In the genomic region with DNA sequence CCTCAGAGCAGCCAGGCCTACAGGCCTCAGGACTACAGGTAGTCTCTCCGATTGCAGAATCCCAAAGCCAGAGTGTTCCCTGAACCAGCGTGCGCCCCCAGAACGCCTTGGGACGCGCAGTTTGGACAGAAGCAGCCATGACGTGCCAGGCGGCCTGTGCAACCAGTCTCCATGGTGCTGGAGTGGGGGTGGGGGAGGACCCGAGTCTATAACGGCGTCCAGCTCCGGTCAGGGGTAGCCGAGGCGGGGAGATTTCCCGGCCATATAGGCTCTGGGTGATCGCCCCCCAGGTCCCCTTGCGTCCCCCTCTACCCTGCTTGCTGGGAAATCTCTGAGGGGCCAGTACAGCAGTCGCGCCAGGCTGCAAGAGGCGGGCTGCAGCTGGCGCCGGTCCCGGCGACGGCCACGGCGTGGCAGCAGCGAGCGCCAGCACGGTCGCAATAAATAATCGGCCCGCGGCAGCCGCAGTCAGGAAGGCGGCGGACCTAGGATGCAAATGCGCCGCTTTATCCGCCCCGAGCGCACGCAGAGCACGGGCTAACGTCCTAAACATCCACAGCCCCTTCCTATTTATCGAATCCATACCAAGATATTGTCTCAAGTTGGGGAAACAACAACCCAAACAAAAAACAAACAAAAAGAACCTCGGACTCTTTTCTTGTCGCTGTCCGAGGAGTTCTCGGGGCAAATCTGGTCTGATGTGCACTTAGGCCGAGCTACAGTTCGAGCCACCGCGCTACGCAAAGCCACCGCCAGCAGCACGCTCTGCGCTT, we compare ENCODE assay signal across 8 cellular contexts. TPM values are rescaled to one million over a fixed set of nuclear protein-coding genes. Genes with fewer than 3 reads are reported as not detected.
A peak's percentile ranks its signal among the peaks of the same experiment; 100 is the strongest.
DNase-seq lines count a peak whose midpoint lies in the region; ATAC-seq and TF ChIP-seq lines count a peak whose summit lies in the region.

No MANE protein-coding gene starts in this region.

- H3K9me3 Mint-ChIP-seq in activated naive CD4-positive, alpha-beta T cell treated with anti-CD3 and anti-CD28 coated beads, Interleukin-2, amount 50 U/mL, for 24 hours, result no peaks in the 10 kb centered on the region
- no peaks in the 10 kb centered on the region for H3K9me3 Mint-ChIP-seq in progenitor cell of endocrine pancreas (ENCODE audit: low read depth)

- H3K4me1 ChIP-seq in HUES48 (ENCODE audit: control insufficient read depth, insufficient read depth, low read length), result peaks cover 8% of the 10 kb centered on the region; the same call in 1 of the 2 replicates
- H3K4me1 ChIP-seq in cardiac muscle cell (ENCODE audit: low read depth), result no peaks in the 10 kb centered on the region

- H3K36me3 ChIP-seq in HUES48 (ENCODE audit: control insufficient read depth, insufficient read depth, low read length) (no peaks in the 10 kb centered on the region), cardiac muscle cell (no peaks in the 10 kb centered on the region)

- peaks cover 50% of the 10 kb centered on the region for H3K4me1 Mint-ChIP-seq in activated naive CD4-positive, alpha-beta T cell treated with anti-CD3 and anti-CD28 coated beads, Interleukin-2, amount 50 U/mL, for 24 hours
- peaks cover 17% of the 10 kb centered on the region for H3K4me1 Mint-ChIP-seq in progenitor cell of endocrine pancreas (ENCODE audit: low read depth)

- H3K9me3 ChIP-seq in HUES48 (ENCODE audit: control insufficient read depth, insufficient read depth, low read length) (no peaks in the 10 kb centered on the region), cardiac muscle cell (ENCODE audit: low read depth) (no peaks in the 10 kb centered on the region)

- H3K4me3 Mint-ChIP-seq in activated naive CD4-positive, alpha-beta T cell treated with anti-CD3 and anti-CD28 coated beads, Interleukin-2, amount 50 U/mL, for 24 hours, result peak overlapping the region; percentile 80
- peak overlapping the region; percentile 66 for H3K4me3 Mint-ChIP-seq in progenitor cell of endocrine pancreas (ENCODE audit: low read depth)

- H3K9ac ChIP-seq in HUES48 (ENCODE audit: low read depth, low read length), result no peak overlapping the region

- peak; percentile 78 for DNase-seq in DMS153 (lab: John Stamatoyannopoulos, UW)
- peak; percentile 83 for DNase-seq in RWPE1 (ENCODE audit: low spot score)
- DNase-seq in cardiac muscle cell (ENCODE audit: low read depth in 1 of 2, low spot score in 1 of 2), result peak; percentile 69 to 79
- DNase-seq in progenitor cell of endocrine pancreas (ENCODE audit: low spot score, unreplicated experiment), result peak; percentile 63
- no peak for DNase-seq in SHP77 treated with DMSO at 0.1 percent for 48 hours (lab: John Stamatoyannopoulos, UW)

- peak; percentile 77 for ATAC-seq in GM21367 (IDR thresholded peaks at IDR 0.05; ENCODE audit: unreplicated experiment)

- H3K27me3 ChIP-seq in HUES48 (ENCODE audit: control insufficient read depth, insufficient read depth, low read length) (peaks cover 100% of the 10 kb centered on the region), cardiac muscle cell (peaks cover 100% of the 10 kb centered on the region)

- H3K36me3 Mint-ChIP-seq in activated naive CD4-positive, alpha-beta T cell treated with anti-CD3 and anti-CD28 coated beads, Interleukin-2, amount 50 U/mL, for 24 hours, result peaks cover 3% of the 10 kb centered on the region
- H3K36me3 Mint-ChIP-seq in progenitor cell of endocrine pancreas (ENCODE audit: insufficient read depth), result peaks cover 3% of the 10 kb centered on the region

- POLR2A ChIA-PET in RWPE1 (lab: Yijun Ruan, JAX; ENCODE audit: low non-redundant PET), result interaction anchor here (0.6 kb wide), 1 partner anchor 1271 kb away, joined by 3 read pairs; no protein-coding TSS in a partner anchor

- CTCF ChIA-PET in RWPE1 (lab: Yijun Ruan, JAX), result interaction anchor here (0.5 to 3.4 kb wide), 16 partner anchors 8 to 1117 kb away, joined by 3 to 45 read pairs (median 3); partner anchors contain the start of genes HOXA10 and SKAP2

- peak; percentile 99 for TF ChIP-seq CTCF in RWPE1 (conservative IDR thresholded peaks at IDR 0.05; ENCODE audit: low read depth)
- peak; percentile 81 for TF ChIP-seq CTCF in cardiac muscle cell (IDR thresholded peaks at IDR 0.05; ENCODE audit: low read depth, low read length)
- peak; percentile 87 for TF ChIP-seq CTCF in progenitor cell of endocrine pancreas (IDR thresholded peaks at IDR 0.05; ENCODE audit: unreplicated experiment)

- H3K4me3 ChIP-seq in HUES48 (ENCODE audit: low read depth, low read length), result peak overlapping the region; percentile 46
- peak overlapping the region; percentile 10 for H3K4me3 ChIP-seq in cardiac muscle cell

- no peak overlapping the region for H3K27ac Mint-ChIP-seq in activated naive CD4-positive, alpha-beta T cell treated with anti-CD3 and anti-CD28 coated beads, Interleukin-2, amount 50 U/mL, for 24 hours
- H3K27ac Mint-ChIP-seq in progenitor cell of endocrine pancreas, result no peak overlapping the region

- H3K27ac ChIP-seq in HUES48 (ENCODE audit: low read depth, low read length) (no peak overlapping the region), RWPE1 (peak overlapping the region; percentile 92), cardiac muscle cell (no peak overlapping the region)

- peaks cover 72% of the 10 kb centered on the region for H3K27me3 Mint-ChIP-seq in activated naive CD4-positive, alpha-beta T cell treated with anti-CD3 and anti-CD28 coated beads, Interleukin-2, amount 50 U/mL, for 24 hours
- H3K27me3 Mint-ChIP-seq in progenitor cell of endocrine pancreas, result peaks cover 90% of the 10 kb centered on the region

RNA-seq across cellular contexts. Expression of gene HOXA3, which starts 1.6 kb away (rescaled TPM):
- total RNA-seq in cardiac muscle cell, result 1.4 and 9.4 TPM in 2 replicates
- 1.4 TPM in 2 replicates for polyA plus RNA-seq in cardiac muscle cell
- 77.4 and 85.5 TPM in 2 replicates for total RNA-seq in progenitor cell of endocrine pancreas

RNA-seq across cellular contexts. Expression of gene HOXA6, which starts 3.2 kb away (rescaled TPM):
- total RNA-seq in cardiac muscle cell, result not detected in 2 replicates
- not detected in 2 replicates for polyA plus RNA-seq in cardiac muscle cell
- total RNA-seq in progenitor cell of endocrine pancreas, result 0.38 TPM in 1 of 2 replicates, not detected in the other

RNA-seq across cellular contexts. Expression of gene HOXA7, which starts 5.7 kb away (rescaled TPM):
- total RNA-seq in cardiac muscle cell, result not detected in 2 replicates
- polyA plus RNA-seq in cardiac muscle cell, result not detected in 2 replicates
- 1.4 and 1.5 TPM in 2 replicates for total RNA-seq in progenitor cell of endocrine pancreas

RNA-seq across cellular contexts. Expression of gene HOXA5, which starts 7.3 kb away (rescaled TPM):
- total RNA-seq in cardiac muscle cell (not detected in 2 replicates), progenitor cell of endocrine pancreas (12.6 and 18.1 TPM in 2 replicates)
- not detected in 2 replicates for polyA plus RNA-seq in cardiac muscle cell

RNA-seq across cellular contexts. Expression of gene HOXA9, which starts 14.6 kb away (rescaled TPM):
- total RNA-seq in cardiac muscle cell (not detected in 2 replicates), progenitor cell of endocrine pancreas (not detected in 2 replicates)
- polyA plus RNA-seq in cardiac muscle cell, result not detected in 2 replicates
